1 cellular context compared by ENCODE assay signal in genomic region chr2:109473006-109473380, GRCh38.
TF ChIP-seq lines count a peak whose summit lies in the region.

No MANE protein-coding gene starts in this region.

TF ChIP-seq in GM23338, 12 proteins besides CTCF, POLR2A, EP300 and RAD21 (continued from another document):
- TF ChIP-seq REST (IDR thresholded peaks at IDR 0.05; ENCODE audit: unreplicated experiment) (no peak), NANOG (IDR thresholded peaks at IDR 0.05; ENCODE audit: borderline replicate concordance) (no peak)
